Comparison of ENCODE assay signal across 17 cellular contexts in the genomic region with DNA sequence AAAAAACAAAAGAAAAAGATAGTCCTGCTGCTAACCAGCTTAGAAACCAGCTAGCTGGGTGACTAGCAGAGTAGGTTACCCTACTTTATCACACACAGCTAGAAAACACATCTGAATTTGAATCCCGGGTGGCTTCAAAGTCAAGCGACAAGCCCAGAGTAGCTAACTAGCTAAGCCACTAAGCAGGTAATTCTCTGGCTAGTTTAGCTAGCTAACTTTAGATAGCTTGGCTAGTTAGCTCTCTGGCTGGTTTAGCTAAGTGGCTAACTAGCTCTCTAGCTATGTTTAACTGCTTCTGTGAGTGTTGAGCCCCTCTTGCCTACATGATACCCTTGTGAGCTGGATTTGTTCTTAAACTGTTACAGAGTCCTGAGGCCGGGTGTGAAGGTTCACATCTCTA. TPM values are rescaled to one million over a fixed set of nuclear protein-coding genes. Genes with fewer than 3 reads are reported as not detected.
"Had no signal": no experiment of that assay in that cellular context is flagged by ENCODE, and none has a peak within 500 bp of the region (broad histone marks: within the 10 kb centered on the region; RNA-seq: fewer than 3 reads in every experiment).

No MANE protein-coding gene starts in this region.

- H3K4me3 Mint-ChIP-seq: activated B cell treated with CpG ODN at 0.5 μM for 24 hours; activated CD4-positive, alpha-beta T cell treated with anti-CD3 and anti-CD28 coated beads, Interleukin-2, amount 10 ng/mL, durations not matched to agents 24 days and 14 days; activated naive CD4-positive, alpha-beta T cell treated with anti-CD3 and anti-CD28 coated beads for 36 hours; activated T-helper 17 cell treated with anti-CD3 and anti-CD28 coated beads, Interleukin-2, amount 50 U/mL, for 72 hours; nephron; stimulated activated effector memory CD8-positive, alpha-beta T cell treated with anti-CD3 and anti-CD28 coated beads, Interleukin-12 subunit alpha, Interleukin-12 subunit beta, amount 100 ng/mL, for 72 hours; T-helper 1 cell treated with Interleukin-12 subunit alpha and Interleukin-12 subunit beta and Interleukin-4 antibody, amounts not matched to agents 30 μg/mL and 1 μg/mL, for 36 hours had no signal

- H3K27me3 Mint-ChIP-seq: activated CD4-positive, alpha-beta T cell treated with anti-CD3 and anti-CD28 coated beads, Interleukin-2, amount 10 ng/mL, durations not matched to agents 24 days and 14 days had no signal

- ATAC-seq: activated T-helper 17 cell treated with anti-CD3 and anti-CD28 coated beads, Interleukin-2, amount 50 U/mL, for 72 hours; stimulated activated effector memory CD8-positive, alpha-beta T cell treated with anti-CD3 and anti-CD28 coated beads, Interleukin-12 subunit alpha, Interleukin-12 subunit beta, amount 100 ng/mL, for 72 hours had no signal

- H3K27me3 ChIP-seq: ovary, uterus had no signal

- H3K27ac Mint-ChIP-seq: activated B cell treated with CpG ODN at 0.5 μM for 24 hours; activated CD4-positive, alpha-beta T cell treated with anti-CD3 and anti-CD28 coated beads, Interleukin-2, amount 10 ng/mL, durations not matched to agents 24 days and 14 days; activated naive CD4-positive, alpha-beta T cell treated with anti-CD3 and anti-CD28 coated beads for 36 hours; activated T-helper 17 cell treated with anti-CD3 and anti-CD28 coated beads, Interleukin-2, amount 50 U/mL, for 72 hours; nephron; stimulated activated effector memory CD8-positive, alpha-beta T cell treated with anti-CD3 and anti-CD28 coated beads, Interleukin-12 subunit alpha, Interleukin-12 subunit beta, amount 100 ng/mL, for 72 hours; T-helper 1 cell treated with Interleukin-12 subunit alpha and Interleukin-12 subunit beta and Interleukin-4 antibody, amounts not matched to agents 30 μg/mL and 1 μg/mL, for 36 hours had no signal

- H3K36me3 ChIP-seq: ovary, uterus had no signal

- H3K36me3 Mint-ChIP-seq: stimulated activated effector memory CD8-positive, alpha-beta T cell treated with anti-CD3 and anti-CD28 coated beads, Interleukin-12 subunit alpha, Interleukin-12 subunit beta, amount 100 ng/mL, for 72 hours had no signal

- H3K9me3 Mint-ChIP-seq: activated CD4-positive, alpha-beta T cell treated with anti-CD3 and anti-CD28 coated beads, Interleukin-2, amount 10 ng/mL, durations not matched to agents 24 days and 14 days; activated naive CD4-positive, alpha-beta T cell treated with anti-CD3 and anti-CD28 coated beads for 36 hours; activated T-helper 17 cell treated with anti-CD3 and anti-CD28 coated beads, Interleukin-2, amount 50 U/mL, for 72 hours; T-helper 1 cell treated with Interleukin-12 subunit alpha and Interleukin-12 subunit beta and Interleukin-4 antibody, amounts not matched to agents 30 μg/mL and 1 μg/mL, for 36 hours had no signal

- H3K4me1 Mint-ChIP-seq: activated B cell treated with CpG ODN at 0.5 μM for 24 hours; activated CD4-positive, alpha-beta T cell treated with anti-CD3 and anti-CD28 coated beads, Interleukin-2, amount 10 ng/mL, durations not matched to agents 24 days and 14 days; activated T-helper 17 cell treated with anti-CD3 and anti-CD28 coated beads, Interleukin-2, amount 50 U/mL, for 72 hours; nephron; stimulated activated effector memory CD8-positive, alpha-beta T cell treated with anti-CD3 and anti-CD28 coated beads, Interleukin-12 subunit alpha, Interleukin-12 subunit beta, amount 100 ng/mL, for 72 hours had no signal

- DNase-seq: activated B cell treated with CpG ODN at 0.5 μM for 24 hours; activated CD4-positive, alpha-beta T cell treated with anti-CD3 and anti-CD28 coated beads, Interleukin-2, amount 10 ng/mL, durations not matched to agents 24 days and 14 days; activated naive CD4-positive, alpha-beta T cell treated with anti-CD3 and anti-CD28 coated beads for 36 hours; central memory CD4-positive, alpha-beta T cell; glutamatergic neuron; ovary; uterus had no signal

- H3K9me3 ChIP-seq: ovary, uterus had no signal

- H3K4me1 ChIP-seq: uterus had no signal

- H3K4me3 ChIP-seq: ovary, uterus had no signal

- H3K27ac ChIP-seq: ovary, uterus had no signal

RNA-seq across cellular contexts. Expression of a gene that starts 12.4 kb away (rescaled TPM):
- total RNA-seq: activated B cell treated with CpG ODN at 0.5 μM for 24 hours; activated CD4-positive, alpha-beta T cell treated with anti-CD3 and anti-CD28 coated beads, Interleukin-2, amount 10 ng/mL, durations not matched to agents 24 days and 14 days; activated naive CD4-positive, alpha-beta T cell treated with anti-CD3 and anti-CD28 coated beads for 36 hours; activated T-helper 17 cell treated with anti-CD3 and anti-CD28 coated beads, Interleukin-2, amount 50 U/mL, for 72 hours; fibroblast of villous mesenchyme had no signal

RNA-seq across cellular contexts. Expression of a gene that starts 52.7 kb away (rescaled TPM):
- total RNA-seq: activated B cell treated with CpG ODN at 0.5 μM for 24 hours; activated CD4-positive, alpha-beta T cell treated with anti-CD3 and anti-CD28 coated beads, Interleukin-2, amount 10 ng/mL, durations not matched to agents 24 days and 14 days; activated naive CD4-positive, alpha-beta T cell treated with anti-CD3 and anti-CD28 coated beads for 36 hours; activated T-helper 17 cell treated with anti-CD3 and anti-CD28 coated beads, Interleukin-2, amount 50 U/mL, for 72 hours; esophagus mucosa; fibroblast of villous mesenchyme; left colon; mucosa of gallbladder; ovary; skeletal muscle tissue; subcutaneous adipose tissue; uterus had no signal
- polyA plus RNA-seq: ovary had no signal
